Comparison of ENCODE assay signal across 26 cellular contexts in genomic region chr10:100130786-100131185, GRCh38. TPM values are rescaled to one million over a fixed set of nuclear protein-coding genes. Genes with fewer than 3 reads are reported as not detected.
"Had no signal": no experiment of that assay in that cellular context is flagged by ENCODE, and none has a peak within 500 bp of the region (broad histone marks: within the 10 kb centered on the region; RNA-seq: fewer than 3 reads in every experiment).

No MANE protein-coding gene starts in this region.

- H3K27me3 ChIP-seq: heart left ventricle, neural progenitor cell, pancreas had no signal

- ATAC-seq: left colon; naive thymus-derived CD8-positive, alpha-beta T cell; pancreas; sciatic nerve had no signal

- H3K4me2 ChIP-seq: neural progenitor cell had no signal

- H3K4me3 Mint-ChIP-seq: naive thymus-derived CD8-positive, alpha-beta T cell; neural progenitor cell had no signal

- DNase-seq: effector CD4-positive, alpha-beta T cell; heart left ventricle; hippocampal formation; mammary epithelial cell; naive thymus-derived CD8-positive, alpha-beta T cell; occipital lobe; pancreas; psoas muscle; retina; stimulated activated CD4-positive, alpha-beta T cell treated with anti-CD3 and anti-CD28 coated beads, Interleukin-2, amount 100 ng/mL, for 48 hours; stimulated activated naive CD4-positive, alpha-beta T cell treated with Interleukin-2 at 50 U/mL for 16 hours; trophoblast cell had no signal

- H2AFZ ChIP-seq: neural progenitor cell had no signal

- H3K4me3 ChIP-seq: coronary artery, heart left ventricle, neural progenitor cell, pancreas, psoas muscle, skin epidermis had no signal

- H3K27ac ChIP-seq: coronary artery, heart left ventricle, neural progenitor cell, pancreas, psoas muscle, skin epidermis had no signal

- H3K36me3 Mint-ChIP-seq: neural progenitor cell had no signal

- H3K27ac Mint-ChIP-seq: naive thymus-derived CD8-positive, alpha-beta T cell; neural progenitor cell had no signal

- H3K4me1 ChIP-seq: heart left ventricle, neural progenitor cell, pancreas, psoas muscle had no signal

- H3K36me3 ChIP-seq: heart left ventricle, neural progenitor cell, pancreas had no signal

- H3K9me3 ChIP-seq: pancreas, psoas muscle had no signal

- FAIRE-seq: frontal cortex, pancreas had no signal

- H3K9ac ChIP-seq: neural progenitor cell had no signal

RNA-seq across cellular contexts. Expression of gene CPN1, which starts 49.1 kb away (rescaled TPM):
- total RNA-seq: chondrocyte; dermis microvascular lymphatic vessel endothelial cell; frontal cortex; glomerular endothelial cell; heart left ventricle; kidney epithelial cell; left colon; lower leg skin; mammary epithelial cell; mesenteric fat pad; mononuclear cell; naive thymus-derived CD8-positive, alpha-beta T cell; occipital lobe; psoas muscle; sciatic nerve had no signal
- polyA plus RNA-seq: esophagus; heart left ventricle; mammary epithelial cell; naive thymus-derived CD8-positive, alpha-beta T cell; pancreas; psoas muscle had no signal
